In the genomic region with DNA sequence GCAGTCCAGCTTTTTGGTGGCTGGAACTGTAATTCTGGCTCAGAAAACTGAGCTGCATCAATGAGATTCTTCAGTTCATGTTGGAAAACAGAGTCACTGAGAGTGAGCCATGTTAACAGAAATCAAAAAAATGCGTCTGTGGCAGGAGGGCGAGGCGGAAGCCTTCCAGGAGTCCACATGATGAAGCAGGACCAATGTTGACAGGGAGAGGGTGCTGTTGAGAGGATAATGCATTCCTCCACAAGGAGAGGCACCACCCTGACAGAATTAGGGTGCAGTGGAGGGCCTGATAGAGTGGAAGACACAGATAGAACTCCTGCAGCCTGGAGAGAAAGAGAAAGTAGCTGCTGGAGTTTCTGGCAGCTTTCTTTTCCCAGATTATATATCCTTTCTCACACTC, we compare ENCODE assay signal across 1 cellular context.
A peak's percentile ranks its signal among the peaks of the same experiment; 100 is the strongest.
TF ChIP-seq lines count a peak whose summit lies in the region.

No MANE protein-coding gene starts in this region.

TF ChIP-seq in H1, 55 proteins besides CTCF, POLR2A, EP300 and RAD21:
- 0 out of 2 replicates have a peak, but pooled peaks have one; percentile 18 for TF ChIP-seq CREB1 (IDR thresholded peaks at IDR 0.05)
- TF ChIP-seq TEAD4 (IDR thresholded peaks at IDR 0.05; ENCODE audit: low read depth, low read length) = peak; percentile 77; the same call in 1 of the 2 replicates
- TF ChIP-seq, protein P1, sequence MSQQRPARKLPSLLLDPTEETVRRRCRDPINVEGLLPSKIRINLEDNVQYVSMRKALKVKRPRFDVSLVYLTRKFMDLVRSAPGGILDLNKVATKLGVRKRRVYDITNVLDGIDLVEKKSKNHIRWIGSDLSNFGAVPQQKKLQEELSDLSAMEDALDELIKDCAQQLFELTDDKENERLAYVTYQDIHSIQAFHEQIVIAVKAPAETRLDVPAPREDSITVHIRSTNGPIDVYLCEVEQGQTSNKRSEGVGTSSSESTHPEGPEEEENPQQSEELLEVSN (IDR thresholded peaks at IDR 0.05) = no peak
- TF ChIP-seq GTF2F1 (IDR thresholded peaks at IDR 0.05; ENCODE audit: borderline replicate concordance, low read depth, low read length) = no peak
- TF ChIP-seq, protein P2, sequence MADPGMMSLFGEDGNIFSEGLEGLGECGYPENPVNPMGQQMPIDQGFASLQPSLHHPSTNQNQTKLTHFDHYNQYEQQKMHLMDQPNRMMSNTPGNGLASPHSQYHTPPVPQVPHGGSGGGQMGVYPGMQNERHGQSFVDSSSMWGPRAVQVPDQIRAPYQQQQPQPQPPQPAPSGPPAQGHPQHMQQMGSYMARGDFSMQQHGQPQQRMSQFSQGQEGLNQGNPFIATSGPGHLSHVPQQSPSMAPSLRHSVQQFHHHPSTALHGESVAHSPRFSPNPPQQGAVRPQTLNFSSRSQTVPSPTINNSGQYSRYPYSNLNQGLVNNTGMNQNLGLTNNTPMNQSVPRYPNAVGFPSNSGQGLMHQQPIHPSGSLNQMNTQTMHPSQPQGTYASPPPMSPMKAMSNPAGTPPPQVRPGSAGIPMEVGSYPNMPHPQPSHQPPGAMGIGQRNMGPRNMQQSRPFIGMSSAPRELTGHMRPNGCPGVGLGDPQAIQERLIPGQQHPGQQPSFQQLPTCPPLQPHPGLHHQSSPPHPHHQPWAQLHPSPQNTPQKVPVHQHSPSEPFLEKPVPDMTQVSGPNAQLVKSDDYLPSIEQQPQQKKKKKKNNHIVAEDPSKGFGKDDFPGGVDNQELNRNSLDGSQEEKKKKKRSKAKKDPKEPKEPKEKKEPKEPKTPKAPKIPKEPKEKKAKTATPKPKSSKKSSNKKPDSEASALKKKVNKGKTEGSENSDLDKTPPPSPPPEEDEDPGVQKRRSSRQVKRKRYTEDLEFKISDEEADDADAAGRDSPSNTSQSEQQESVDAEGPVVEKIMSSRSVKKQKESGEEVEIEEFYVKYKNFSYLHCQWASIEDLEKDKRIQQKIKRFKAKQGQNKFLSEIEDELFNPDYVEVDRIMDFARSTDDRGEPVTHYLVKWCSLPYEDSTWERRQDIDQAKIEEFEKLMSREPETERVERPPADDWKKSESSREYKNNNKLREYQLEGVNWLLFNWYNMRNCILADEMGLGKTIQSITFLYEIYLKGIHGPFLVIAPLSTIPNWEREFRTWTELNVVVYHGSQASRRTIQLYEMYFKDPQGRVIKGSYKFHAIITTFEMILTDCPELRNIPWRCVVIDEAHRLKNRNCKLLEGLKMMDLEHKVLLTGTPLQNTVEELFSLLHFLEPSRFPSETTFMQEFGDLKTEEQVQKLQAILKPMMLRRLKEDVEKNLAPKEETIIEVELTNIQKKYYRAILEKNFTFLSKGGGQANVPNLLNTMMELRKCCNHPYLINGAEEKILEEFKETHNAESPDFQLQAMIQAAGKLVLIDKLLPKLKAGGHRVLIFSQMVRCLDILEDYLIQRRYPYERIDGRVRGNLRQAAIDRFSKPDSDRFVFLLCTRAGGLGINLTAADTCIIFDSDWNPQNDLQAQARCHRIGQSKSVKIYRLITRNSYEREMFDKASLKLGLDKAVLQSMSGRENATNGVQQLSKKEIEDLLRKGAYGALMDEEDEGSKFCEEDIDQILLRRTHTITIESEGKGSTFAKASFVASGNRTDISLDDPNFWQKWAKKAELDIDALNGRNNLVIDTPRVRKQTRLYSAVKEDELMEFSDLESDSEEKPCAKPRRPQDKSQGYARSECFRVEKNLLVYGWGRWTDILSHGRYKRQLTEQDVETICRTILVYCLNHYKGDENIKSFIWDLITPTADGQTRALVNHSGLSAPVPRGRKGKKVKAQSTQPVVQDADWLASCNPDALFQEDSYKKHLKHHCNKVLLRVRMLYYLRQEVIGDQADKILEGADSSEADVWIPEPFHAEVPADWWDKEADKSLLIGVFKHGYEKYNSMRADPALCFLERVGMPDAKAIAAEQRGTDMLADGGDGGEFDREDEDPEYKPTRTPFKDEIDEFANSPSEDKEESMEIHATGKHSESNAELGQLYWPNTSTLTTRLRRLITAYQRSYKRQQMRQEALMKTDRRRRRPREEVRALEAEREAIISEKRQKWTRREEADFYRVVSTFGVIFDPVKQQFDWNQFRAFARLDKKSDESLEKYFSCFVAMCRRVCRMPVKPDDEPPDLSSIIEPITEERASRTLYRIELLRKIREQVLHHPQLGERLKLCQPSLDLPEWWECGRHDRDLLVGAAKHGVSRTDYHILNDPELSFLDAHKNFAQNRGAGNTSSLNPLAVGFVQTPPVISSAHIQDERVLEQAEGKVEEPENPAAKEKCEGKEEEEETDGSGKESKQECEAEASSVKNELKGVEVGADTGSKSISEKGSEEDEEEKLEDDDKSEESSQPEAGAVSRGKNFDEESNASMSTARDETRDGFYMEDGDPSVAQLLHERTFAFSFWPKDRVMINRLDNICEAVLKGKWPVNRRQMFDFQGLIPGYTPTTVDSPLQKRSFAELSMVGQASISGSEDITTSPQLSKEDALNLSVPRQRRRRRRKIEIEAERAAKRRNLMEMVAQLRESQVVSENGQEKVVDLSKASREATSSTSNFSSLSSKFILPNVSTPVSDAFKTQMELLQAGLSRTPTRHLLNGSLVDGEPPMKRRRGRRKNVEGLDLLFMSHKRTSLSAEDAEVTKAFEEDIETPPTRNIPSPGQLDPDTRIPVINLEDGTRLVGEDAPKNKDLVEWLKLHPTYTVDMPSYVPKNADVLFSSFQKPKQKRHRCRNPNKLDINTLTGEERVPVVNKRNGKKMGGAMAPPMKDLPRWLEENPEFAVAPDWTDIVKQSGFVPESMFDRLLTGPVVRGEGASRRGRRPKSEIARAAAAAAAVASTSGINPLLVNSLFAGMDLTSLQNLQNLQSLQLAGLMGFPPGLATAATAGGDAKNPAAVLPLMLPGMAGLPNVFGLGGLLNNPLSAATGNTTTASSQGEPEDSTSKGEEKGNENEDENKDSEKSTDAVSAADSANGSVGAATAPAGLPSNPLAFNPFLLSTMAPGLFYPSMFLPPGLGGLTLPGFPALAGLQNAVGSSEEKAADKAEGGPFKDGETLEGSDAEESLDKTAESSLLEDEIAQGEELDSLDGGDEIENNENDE (IDR thresholded peaks at IDR 0.05; ENCODE audit: insufficient replicate concordance, low read length) = no peak
- no peak for TF ChIP-seq HDAC2 (IDR thresholded peaks at IDR 0.05; ENCODE audit: borderline replicate concordance in 1 of 2, low read depth in 2 of 2, low read length in 2 of 2)
- no peak for TF ChIP-seq KDM4A (IDR thresholded peaks at IDR 0.05; ENCODE audit: low read depth, low read length, severe bottlenecking)
- no peak for TF ChIP-seq YY1 (IDR thresholded peaks at IDR 0.05; ENCODE audit: low read depth, low read length)
TF ChIP-seq in H1: peak in this region for 2.
